ENCODE assay signal across 27 cellular contexts in genomic region chr13:91623151-91623550, GRCh38.
"Had no signal": no experiment of that assay in that cellular context is flagged by ENCODE, and none has a peak within 500 bp of the region (broad histone marks: within the 10 kb centered on the region; RNA-seq: fewer than 3 reads in every experiment).

No MANE protein-coding gene starts in this region.

- H3K27ac Mint-ChIP-seq: activated CD4-positive, alpha-beta memory T cell treated with anti-CD3 and anti-CD28 coated beads for 36 hours; activated CD4-positive, alpha-beta T cell treated with anti-CD3 and anti-CD28 coated beads for 36 hours; activated CD4-positive, alpha-beta T cell treated with anti-CD3 and anti-CD28 coated beads, Interleukin-2, amount 10 ng/mL, durations not matched to agents 24 days and 14 days; activated naive CD4-positive, alpha-beta T cell treated with anti-CD3 and anti-CD28 coated beads, Interleukin-2, amount 10 ng/mL, durations not matched to agents 7 days and 5 days; activated naive CD4-positive, alpha-beta T cell treated with anti-CD3 and anti-CD28 coated beads, Interleukin-2, amount 50 U/mL, for 72 hours; activated naive CD8-positive, alpha-beta T cell treated with anti-CD3 and anti-CD28 coated beads, Interleukin-2, amount 10 ng/mL, durations not matched to agents 7 days and 5 days; activated T-cell treated with anti-CD3 and anti-CD28 coated beads, Interleukin-2, amount 50 U/mL, for 24 hours; activated T-cell treated with anti-CD3 and anti-CD28 coated beads, Interleukin-2, amount 50 U/mL, for 72 hours; brain had no signal

- H3K36me3 Mint-ChIP-seq: activated CD4-positive, alpha-beta memory T cell treated with anti-CD3 and anti-CD28 coated beads for 36 hours; activated naive CD4-positive, alpha-beta T cell treated with anti-CD3 and anti-CD28 coated beads, Interleukin-2, amount 10 ng/mL, durations not matched to agents 7 days and 5 days; activated naive CD4-positive, alpha-beta T cell treated with anti-CD3 and anti-CD28 coated beads, Interleukin-2, amount 50 U/mL, for 72 hours; activated naive CD8-positive, alpha-beta T cell treated with anti-CD3 and anti-CD28 coated beads, Interleukin-2, amount 10 ng/mL, durations not matched to agents 7 days and 5 days; brain had no signal

- FAIRE-seq: frontal cortex had no signal

- H3K4me3 ChIP-seq: ascending aorta, breast epithelium, cardiac muscle cell, colonic mucosa, heart right ventricle had no signal

- H3K4me3 Mint-ChIP-seq: activated CD4-positive, alpha-beta memory T cell treated with anti-CD3 and anti-CD28 coated beads for 36 hours; activated CD4-positive, alpha-beta T cell treated with anti-CD3 and anti-CD28 coated beads for 36 hours; activated CD4-positive, alpha-beta T cell treated with anti-CD3 and anti-CD28 coated beads, Interleukin-2, amount 10 ng/mL, durations not matched to agents 24 days and 14 days; activated naive CD4-positive, alpha-beta T cell treated with anti-CD3 and anti-CD28 coated beads, Interleukin-2, amount 10 ng/mL, durations not matched to agents 7 days and 5 days; activated naive CD8-positive, alpha-beta T cell treated with anti-CD3 and anti-CD28 coated beads, Interleukin-2, amount 10 ng/mL, durations not matched to agents 7 days and 5 days; activated T-cell treated with anti-CD3 and anti-CD28 coated beads, Interleukin-2, amount 50 U/mL, for 24 hours; activated T-cell treated with anti-CD3 and anti-CD28 coated beads, Interleukin-2, amount 50 U/mL, for 72 hours; brain had no signal

- H3K27me3 Mint-ChIP-seq: activated CD4-positive, alpha-beta memory T cell treated with anti-CD3 and anti-CD28 coated beads for 36 hours; activated CD4-positive, alpha-beta T cell treated with anti-CD3 and anti-CD28 coated beads, Interleukin-2, amount 10 ng/mL, durations not matched to agents 24 days and 14 days; activated naive CD4-positive, alpha-beta T cell treated with anti-CD3 and anti-CD28 coated beads, Interleukin-2, amount 10 ng/mL, durations not matched to agents 7 days and 5 days; activated naive CD8-positive, alpha-beta T cell treated with anti-CD3 and anti-CD28 coated beads, Interleukin-2, amount 10 ng/mL, durations not matched to agents 7 days and 5 days; activated T-cell treated with anti-CD3 and anti-CD28 coated beads, Interleukin-2, amount 50 U/mL, for 24 hours had no signal

- ATAC-seq: activated CD4-positive, alpha-beta T cell treated with anti-CD3 and anti-CD28 coated beads for 36 hours; activated naive CD4-positive, alpha-beta T cell treated with anti-CD3 and anti-CD28 coated beads, Interleukin-2, amount 50 U/mL, for 72 hours; activated T-cell treated with anti-CD3 and anti-CD28 coated beads, Interleukin-2, amount 50 U/mL, for 72 hours; esophagus mucosa; heart right ventricle had no signal

- H3K9me3 ChIP-seq: ascending aorta, breast epithelium, colonic mucosa had no signal

- H3K27me3 ChIP-seq: ascending aorta, breast epithelium, cardiac muscle cell, colonic mucosa, heart right ventricle had no signal

- H3K9me3 Mint-ChIP-seq: activated CD4-positive, alpha-beta memory T cell treated with anti-CD3 and anti-CD28 coated beads for 36 hours; activated CD4-positive, alpha-beta T cell treated with anti-CD3 and anti-CD28 coated beads, Interleukin-2, amount 10 ng/mL, durations not matched to agents 24 days and 14 days; activated naive CD4-positive, alpha-beta T cell treated with anti-CD3 and anti-CD28 coated beads, Interleukin-2, amount 10 ng/mL, durations not matched to agents 7 days and 5 days; activated naive CD4-positive, alpha-beta T cell treated with anti-CD3 and anti-CD28 coated beads, Interleukin-2, amount 50 U/mL, for 72 hours; activated naive CD8-positive, alpha-beta T cell treated with anti-CD3 and anti-CD28 coated beads, Interleukin-2, amount 10 ng/mL, durations not matched to agents 7 days and 5 days; activated T-cell treated with anti-CD3 and anti-CD28 coated beads, Interleukin-2, amount 50 U/mL, for 24 hours; brain had no signal

- H3K36me3 ChIP-seq: ascending aorta, breast epithelium, cardiac muscle cell, colonic mucosa, heart right ventricle had no signal

- H3K4me1 Mint-ChIP-seq: activated CD4-positive, alpha-beta T cell treated with anti-CD3 and anti-CD28 coated beads for 36 hours; activated CD4-positive, alpha-beta T cell treated with anti-CD3 and anti-CD28 coated beads, Interleukin-2, amount 10 ng/mL, durations not matched to agents 24 days and 14 days; activated naive CD4-positive, alpha-beta T cell treated with anti-CD3 and anti-CD28 coated beads, Interleukin-2, amount 10 ng/mL, durations not matched to agents 7 days and 5 days; activated naive CD8-positive, alpha-beta T cell treated with anti-CD3 and anti-CD28 coated beads, Interleukin-2, amount 10 ng/mL, durations not matched to agents 7 days and 5 days; brain had no signal

- DNase-seq: activated CD4-positive, alpha-beta memory T cell treated with anti-CD3 and anti-CD28 coated beads for 36 hours; activated CD4-positive, alpha-beta T cell treated with anti-CD3 and anti-CD28 coated beads for 36 hours; activated CD4-positive, alpha-beta T cell treated with anti-CD3 and anti-CD28 coated beads, Interleukin-2, amount 10 ng/mL, durations not matched to agents 24 days and 14 days; activated CD4-positive, CD25-positive, alpha-beta regulatory T cell; activated CD4-positive, CD25-positive, alpha-beta regulatory T cell treated with anti-CD3 and anti-CD28 coated beads, Interleukin-2, amount 50 U/mL, for 72 hours; activated CD8-positive, alpha-beta memory T cell treated with anti-CD3 and anti-CD28 coated beads, Interleukin-2, amount 50 U/mL, for 48 hours; activated gamma-delta T cell; activated naive CD4-positive, alpha-beta T cell; activated naive CD4-positive, alpha-beta T cell treated with anti-CD3 and anti-CD28 coated beads, Interleukin-2, amount 10 ng/mL, durations not matched to agents 7 days and 5 days; activated naive CD8-positive, alpha-beta T cell treated with anti-CD3 and anti-CD28 coated beads, Interleukin-2, amount 10 ng/mL, durations not matched to agents 7 days and 5 days; activated T-cell treated with anti-CD3 and anti-CD28 coated beads for 4 hours; activated T-cell treated with anti-CD3 and anti-CD28 coated beads, Interleukin-2, amount 50 U/mL, for 24 hours; activated T-cell treated with anti-CD3 and anti-CD28 coated beads, Interleukin-2, amount 50 U/mL, for 72 hours; central memory CD4-positive, alpha-beta T cell; cerebellar nuclear complex; colonic mucosa; effector CD8-positive, alpha-beta T cell; foreskin fibroblast; heart right ventricle; T-helper 2 cell had no signal

- H3K27ac ChIP-seq: ascending aorta, breast epithelium, cardiac muscle cell, colonic mucosa, heart right ventricle had no signal

- H3K4me1 ChIP-seq: ascending aorta, breast epithelium, colonic mucosa, heart right ventricle had no signal
